Comparison of ENCODE assay signal across 1 cellular context in genomic region chr1:2283991-2284895, GRCh38.
A peak's percentile ranks its signal among the peaks of the same experiment; 100 is the strongest.
TF ChIP-seq lines count a peak whose summit lies in the region.

No MANE protein-coding gene starts in this region.

TF ChIP-seq in HepG2, 621 proteins besides CTCF, POLR2A, EP300 and RAD21:
- TF ChIP-seq NR2F6 (IDR thresholded peaks at IDR 0.05): peak; percentile 31; the same call in 1 of the 2 replicates
- no peak for TF ChIP-seq NR2F6 (CRISPR knock-in tag; IDR thresholded peaks at IDR 0.05)
- peak; percentile 20 for TF ChIP-seq AGO2 (optimal IDR thresholded peaks at IDR 0.05; ENCODE audit: low read depth, low read length)
- no peak for TF ChIP-seq ZNF768 (CRISPR knock-in tag; IDR thresholded peaks at IDR 0.05)
- TF ChIP-seq KLF15 (CRISPR knock-in tag; IDR thresholded peaks at IDR 0.05; ENCODE audit: borderline replicate concordance): no peak
- no peak for TF ChIP-seq ZBTB7B (CRISPR knock-in tag; IDR thresholded peaks at IDR 0.05)
- no peak for TF ChIP-seq ZNF101 (CRISPR knock-in tag; IDR thresholded peaks at IDR 0.05; ENCODE audit: borderline replicate concordance, low read depth)
- TF ChIP-seq ZNF891 (CRISPR knock-in tag; IDR thresholded peaks at IDR 0.05): no peak
- TF ChIP-seq SOX6 (IDR thresholded peaks at IDR 0.05): no peak
- peak; percentile 18; the same call in 1 of the 2 replicates for TF ChIP-seq SOX6 (CRISPR knock-in tag; IDR thresholded peaks at IDR 0.05)
- no peak for TF ChIP-seq NFE2 (CRISPR knock-in tag; IDR thresholded peaks at IDR 0.05)
- TF ChIP-seq ZNF615 (CRISPR knock-in tag; IDR thresholded peaks at IDR 0.05; ENCODE audit: borderline replicate concordance): no peak
- TF ChIP-seq SRSF1 (optimal IDR thresholded peaks at IDR 0.05; ENCODE audit: low read depth, low read length): no peak
- no peak for TF ChIP-seq E2F1 (CRISPR knock-in tag; IDR thresholded peaks at IDR 0.05)
- 0 out of 2 replicates have a peak, but pooled peaks have one; percentile 20 for TF ChIP-seq HNRNPL (IDR thresholded peaks at IDR 0.05; ENCODE audit: low read depth, low read length)
